In the genomic region with DNA sequence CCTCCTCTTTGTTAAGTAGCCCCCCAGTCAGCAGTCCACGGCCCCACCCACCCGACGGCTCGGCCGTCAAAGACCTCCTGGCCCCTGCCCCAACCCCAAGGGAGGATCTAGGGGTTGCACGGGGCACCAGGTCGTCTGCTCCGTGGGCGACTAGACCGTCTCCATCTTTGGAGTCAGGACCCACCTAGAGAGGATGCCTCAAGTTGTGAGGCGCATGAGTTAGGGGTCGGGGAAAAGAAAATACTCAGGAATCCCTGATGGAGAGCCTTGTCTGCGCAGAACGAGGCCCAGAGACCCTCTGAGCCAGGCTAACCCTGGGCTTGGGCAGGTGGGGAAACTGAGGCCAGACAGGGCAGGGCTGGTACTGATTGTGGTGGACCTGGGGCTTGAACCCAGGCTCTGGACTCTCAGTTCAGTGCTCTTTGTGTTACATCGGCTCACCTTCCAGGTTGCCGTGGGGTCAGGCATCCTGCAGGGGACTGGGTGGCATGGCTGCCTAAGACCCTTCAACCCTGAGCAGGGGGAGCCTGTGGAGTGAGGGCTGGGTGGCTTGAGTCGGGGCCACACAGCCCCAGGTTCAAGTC, we compare ENCODE assay signal across 8 cellular contexts. TPM values are rescaled to one million over a fixed set of nuclear protein-coding genes. Genes with fewer than 3 reads are reported as not detected.
DNase-seq lines count a peak whose midpoint lies in the region; ATAC-seq and TF ChIP-seq lines count a peak whose summit lies in the region.

No MANE protein-coding gene starts in this region.

- H3K79me2 ChIP-seq in parathyroid adenoma: no peaks in the 10 kb centered on the region

- H3K4me2 ChIP-seq in parathyroid adenoma (ENCODE audit: low read length): peak overlapping the region; percentile 82

- no peaks in the 10 kb centered on the region for H3K4me1 ChIP-seq in CD8-positive, alpha-beta T cell (ENCODE audit: insufficient read depth, low read length)
- H3K4me1 ChIP-seq in Peyer's patch: peaks cover 0 to 11% (median 0%) of the 10 kb centered on the region in 4 donors
- H3K4me1 ChIP-seq in esophagus muscularis mucosa: peaks cover 4 to 18% (median 14%) of the 10 kb centered on the region in 4 donors
- H3K4me1 ChIP-seq in parathyroid adenoma: peaks cover 3% of the 10 kb centered on the region

- no peak for TF ChIP-seq CTCF in CD8-positive, alpha-beta T cell (IDR thresholded peaks at IDR 0.05)
- TF ChIP-seq CTCF in Peyer's patch (IDR thresholded peaks at IDR 0.05) (no peak), esophagus muscularis mucosa (IDR thresholded peaks at IDR 0.05) (no peak), parathyroid adenoma (IDR thresholded peaks at IDR 0.05) (no peak)

- H3K27ac ChIP-seq in CD8-positive, alpha-beta T cell (ENCODE audit: low read depth, low read length): no peak overlapping the region
- H3K27ac ChIP-seq in Peyer's patch (no peak overlapping the region), esophagus muscularis mucosa (replicated peaks in 1 of 4) (no peak overlapping the region), parathyroid adenoma (no peak overlapping the region)

- peaks cover 3% of the 10 kb centered on the region for H3K27me3 Mint-ChIP-seq in CD8-positive, alpha-beta T cell (ENCODE audit: low read depth)

- 17% methylated on average over 1 of the region's 17 CpGs for WGBS in esophagus muscularis mucosa

- H3K9me3 ChIP-seq in CD8-positive, alpha-beta T cell (ENCODE audit: low read length): no peaks in the 10 kb centered on the region
- no peaks in the 10 kb centered on the region for H3K9me3 ChIP-seq in Peyer's patch
- no peaks in the 10 kb centered on the region for H3K9me3 ChIP-seq in esophagus muscularis mucosa
- H3K9me3 ChIP-seq in parathyroid adenoma (ENCODE audit: control insufficient read depth, low read length): no peaks in the 10 kb centered on the region

- intact Hi-C loops in CD8-positive, alpha-beta T cell (cut with DNase I, micrococcal nuclease): loop anchor here in 1 of 2 experiments (1.0 kb wide), 2 partner anchors 54 to 146 kb away; partner anchors contain the start of genes DDX24 and IFI27L1
- intact Hi-C loops in esophagus muscularis mucosa (cut with DNase I): loop anchor here (10.0 kb wide), 1 partner anchor 372 kb away; no protein-coding TSS in a partner anchor

- peak overlapping the region; percentile 55 for H3K4me3 Mint-ChIP-seq in CD8-positive, alpha-beta T cell

- H3K36me3 Mint-ChIP-seq in CD8-positive, alpha-beta T cell: no peaks in the 10 kb centered on the region

- H3K4me3 ChIP-seq in CD8-positive, alpha-beta T cell (ENCODE audit: low read depth, low read length): peak overlapping the region; percentile 42
- peak overlapping the region; percentile 63 to 86 (median 74) for H3K4me3 ChIP-seq in Peyer's patch
- peak overlapping the region; percentile 61 to 80 (median 74) for H3K4me3 ChIP-seq in esophagus muscularis mucosa
- peak overlapping the region; percentile 59 for H3K4me3 ChIP-seq in parathyroid adenoma (ENCODE audit: low read depth, low read length)

- peak in 1 of 7 experiments; percentile 11 for DNase-seq in CD8-positive, alpha-beta T cell
- DNase-seq in Peyer's patch (no peak), esophagus muscularis mucosa (ENCODE audit: extremely low spot score) (no peak), cerebellum (ENCODE audit: low spot score) (no peak), HuH-7 (ENCODE audit: low spot score) (no peak)
- no peak for DNase-seq in stimulated activated naive CD4-positive, alpha-beta T cell (lab: John Stamatoyannopoulos, UW)

- POLR2A ChIA-PET in CD8-positive, alpha-beta T cell (lab: Charles Lee): interaction anchor here (1.1 kb wide), 1 partner anchor 162 kb away, joined by 3 read pairs; no protein-coding TSS in a partner anchor

- no peaks in the 10 kb centered on the region for H3K27me3 ChIP-seq in CD8-positive, alpha-beta T cell (ENCODE audit: insufficient read depth, low read length)
- H3K27me3 ChIP-seq in Peyer's patch (no peaks in the 10 kb centered on the region), esophagus muscularis mucosa (no peaks in the 10 kb centered on the region), parathyroid adenoma (ENCODE audit: control insufficient read depth, insufficient read depth, low read length) (no peaks in the 10 kb centered on the region)

- TF ChIP-seq POLR2A in Peyer's patch (IDR thresholded peaks at IDR 0.05): no peak
- TF ChIP-seq POLR2A in esophagus muscularis mucosa (IDR thresholded peaks at IDR 0.05; ENCODE audit: low read depth): no peak

- TF ChIP-seq EP300 in esophagus muscularis mucosa (IDR thresholded peaks at IDR 0.05): no peak

- no peak for ATAC-seq in CD8-positive, alpha-beta T cell
- no peak for ATAC-seq in GM18867 (IDR thresholded peaks at IDR 0.05; ENCODE audit: unreplicated experiment)

- no peak overlapping the region for H3K27ac Mint-ChIP-seq in CD8-positive, alpha-beta T cell

- H3K9ac ChIP-seq in parathyroid adenoma: no peak overlapping the region

- CTCF ChIA-PET in CD8-positive, alpha-beta T cell (lab: Charles Lee): interaction anchor here (2.1 to 16.0 kb wide), 2 partner anchors 9 to 110 kb away, joined by 13 to 109 read pairs; no protein-coding TSS in a partner anchor

- H3K4me1 Mint-ChIP-seq in CD8-positive, alpha-beta T cell (ENCODE audit: low read depth): peaks cover 25% of the 10 kb centered on the region

- H3K36me3 ChIP-seq in CD8-positive, alpha-beta T cell (ENCODE audit: insufficient read depth, low read length): no peaks in the 10 kb centered on the region
- H3K36me3 ChIP-seq in Peyer's patch (no peaks in the 10 kb centered on the region), esophagus muscularis mucosa (no peaks in the 10 kb centered on the region), parathyroid adenoma (ENCODE audit: control insufficient read depth, insufficient read depth, low read length) (no peaks in the 10 kb centered on the region)

- H3K9me3 Mint-ChIP-seq in CD8-positive, alpha-beta T cell: no peaks in the 10 kb centered on the region

- H2AFZ ChIP-seq in parathyroid adenoma: peak overlapping the region; percentile 68

RNA-seq across cellular contexts. Expression of gene OTUB2, which starts 0.8 kb away (rescaled TPM):
- total RNA-seq in CD8-positive, alpha-beta T cell: not detected
- total RNA-seq in Peyer's patch (1 to 10 TPM in 3 of 4 donors, not detected in 1; 3.4 to 4.9 (median 3.6) TPM), esophagus muscularis mucosa (under 1 TPM in 3 of 4 donors, not detected in 1; 0.42 to 0.63 (median 0.52) TPM), cerebellum (6.3 TPM)

RNA-seq across cellular contexts. Expression of gene CCDC197, which starts 29.9 kb away (rescaled TPM):
- total RNA-seq in CD8-positive, alpha-beta T cell: not detected
- total RNA-seq in Peyer's patch (not detected), esophagus muscularis mucosa (not detected), cerebellum (not detected)

RNA-seq across cellular contexts. Expression of gene ASB2, which starts 50.6 kb away (rescaled TPM):
- 1 to 10 TPM; 1.7 to 2.8 TPM for total RNA-seq in CD8-positive, alpha-beta T cell
- total RNA-seq in Peyer's patch (10 to 100 TPM in 1 of 4 donors, 1 to 10 TPM in 3; 3.2 to 32.2 (median 5.4) TPM), esophagus muscularis mucosa (100 to 1,000 TPM in 3 of 4 donors, 10 to 100 TPM in 1; 53.5 to 164 (median 105) TPM), cerebellum (0.54 TPM)

RNA-seq across cellular contexts. Expression of gene DDX24, which starts 54.0 kb away (rescaled TPM):
- 100 to 1,000 TPM; 769 to 779 TPM for total RNA-seq in CD8-positive, alpha-beta T cell
- total RNA-seq in Peyer's patch: 100 to 1,000 TPM in 1 of 4 donors, 10 to 100 TPM in 3; 66.2 to 210 (median 72.5) TPM
- 100 to 1,000 TPM; 142 to 215 (median 176) TPM for total RNA-seq in esophagus muscularis mucosa
- total RNA-seq in cerebellum: 59.0 TPM

RNA-seq across cellular contexts. Expression of gene IFI27L1, which starts 54.1 kb away (rescaled TPM):
- 10 to 100 TPM in 1 of 2 experiments, 1 to 10 TPM in 1; 8.4 to 13.4 TPM for total RNA-seq in CD8-positive, alpha-beta T cell
- total RNA-seq in Peyer's patch (10 to 100 TPM in 1 of 4 donors, 1 to 10 TPM in 3; 4.9 to 14.7 (median 6.6) TPM), esophagus muscularis mucosa (10 to 100 TPM in 1 of 4 donors, 1 to 10 TPM in 3; 5.8 to 12.9 (median 6.4) TPM), cerebellum (16.6 TPM)
